Comparison of ENCODE assay signal across 9 cellular contexts in genomic region chr3:55481067-55481917, GRCh38. TPM values are rescaled to one million over a fixed set of nuclear protein-coding genes. Genes with fewer than 3 reads are reported as not detected.
DNase-seq lines count a peak whose midpoint lies in the region; ATAC-seq lines count a peak whose summit lies in the region.
"Had no signal": no experiment of that assay in that cellular context is flagged by ENCODE, and none has a peak within 500 bp of the region (broad histone marks: within the 10 kb centered on the region; RNA-seq: fewer than 3 reads in every experiment).

No MANE protein-coding gene starts in this region.

- ATAC-seq in left ventricle myocardium superior (peak; percentile 38), GM21367 (IDR thresholded peaks at IDR 0.05; ENCODE audit: unreplicated experiment) (no peak), HG03108 (IDR thresholded peaks at IDR 0.05; ENCODE audit: unreplicated experiment) (no peak)

- H3K9me3 ChIP-seq in ES-I3 (ENCODE audit: control insufficient read depth, insufficient read depth, low read length) (no peaks in the 10 kb centered on the region; the same call in 1 of the 2 replicates), adipocyte (ENCODE audit: control insufficient read depth, low read length) (no peaks in the 10 kb centered on the region)

- peak overlapping the region; percentile 76 for H3K4me3 ChIP-seq in adipocyte (ENCODE audit: low read length)

- DNase-seq in adipocyte (ENCODE audit: low read depth): peak; percentile 90
- peak; percentile 42 for DNase-seq in left ventricle myocardium superior
- DNase-seq in retina: peak; percentile 68
- DNase-seq in activated CD4-positive, CD25-positive, alpha-beta regulatory T cell treated with anti-CD3 and anti-CD28 coated beads, Interleukin-2, amount 50 U/mL, for 72 hours: no peak
- DNase-seq in middle frontal gyrus (ENCODE audit: extremely low spot score, low spot score): no peak
- DNase-seq: T-helper 9 cell had no signal

- no peaks in the 10 kb centered on the region; the same call in 1 of the 2 replicates for H3K4me1 ChIP-seq in ES-I3 (ENCODE audit: insufficient read depth, low read length)
- H3K4me1 ChIP-seq in adipocyte (ENCODE audit: control insufficient read depth, insufficient read depth, low read length): peaks cover 25% of the 10 kb centered on the region

- H3K27me3 ChIP-seq in adipocyte (replicated peaks; ENCODE audit: control insufficient read depth, insufficient read depth, low read length): no peaks in the 10 kb centered on the region

- peak overlapping the region; percentile 65 for H3K9ac ChIP-seq in ES-I3 (ENCODE audit: low read depth, low read length)
- H3K9ac ChIP-seq in adipocyte (ENCODE audit: low read length): peak overlapping the region; percentile 62

- H3K36me3 ChIP-seq in ES-I3 (ENCODE audit: insufficient read depth, low read length) (no peaks in the 10 kb centered on the region), adipocyte (ENCODE audit: control insufficient read depth, insufficient read depth, low read length, severe bottlenecking) (peaks cover 3% of the 10 kb centered on the region)

- intact Hi-C loops in left ventricle myocardium superior (cut with micrococcal nuclease): no loop called here

RNA-seq across cellular contexts. Expression of gene WNT5A, which starts 5.8 kb away (rescaled TPM):
- total RNA-seq in left ventricle myocardium superior: 4.2 TPM

Comparison
In these comparisons a context has a peak if more than half of its experiments do, and no peak if none do; other contexts are left out.
1. DNase-seq: peak in adipocyte (single experiment), left ventricle myocardium superior (single experiment) and retina (single experiment); none in activated CD4-positive, CD25-positive, alpha-beta regulatory T cell treated with anti-CD3 and anti-CD28 coated beads, Interleukin-2, amount 50 U/mL, for 72 hours (single experiment) and middle frontal gyrus (single experiment).